In the genomic region with DNA sequence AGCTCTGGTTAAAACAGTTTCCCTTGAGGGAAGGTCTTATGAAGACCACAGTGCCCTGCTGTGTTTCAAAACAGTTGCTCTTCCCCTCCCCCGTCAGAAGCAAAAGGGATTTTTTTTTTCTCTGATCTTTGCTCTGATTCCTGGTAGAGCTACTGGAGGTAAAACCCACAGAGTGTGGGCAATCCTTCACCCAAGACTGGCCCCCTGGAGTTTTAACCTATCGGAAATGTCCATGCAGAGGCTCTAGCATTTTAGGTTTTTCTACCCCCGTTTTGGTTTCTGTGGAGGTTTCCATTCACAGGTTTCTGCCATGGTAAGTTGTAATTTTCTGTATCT, we compare ENCODE assay signal across 1 cellular context.
TF ChIP-seq lines count a peak whose summit lies in the region.

No MANE protein-coding gene starts in this region.

TF ChIP-seq in GM23338, 12 proteins besides CTCF, POLR2A, EP300 and RAD21 (continued from another document):
- TF ChIP-seq, protein P1, sequence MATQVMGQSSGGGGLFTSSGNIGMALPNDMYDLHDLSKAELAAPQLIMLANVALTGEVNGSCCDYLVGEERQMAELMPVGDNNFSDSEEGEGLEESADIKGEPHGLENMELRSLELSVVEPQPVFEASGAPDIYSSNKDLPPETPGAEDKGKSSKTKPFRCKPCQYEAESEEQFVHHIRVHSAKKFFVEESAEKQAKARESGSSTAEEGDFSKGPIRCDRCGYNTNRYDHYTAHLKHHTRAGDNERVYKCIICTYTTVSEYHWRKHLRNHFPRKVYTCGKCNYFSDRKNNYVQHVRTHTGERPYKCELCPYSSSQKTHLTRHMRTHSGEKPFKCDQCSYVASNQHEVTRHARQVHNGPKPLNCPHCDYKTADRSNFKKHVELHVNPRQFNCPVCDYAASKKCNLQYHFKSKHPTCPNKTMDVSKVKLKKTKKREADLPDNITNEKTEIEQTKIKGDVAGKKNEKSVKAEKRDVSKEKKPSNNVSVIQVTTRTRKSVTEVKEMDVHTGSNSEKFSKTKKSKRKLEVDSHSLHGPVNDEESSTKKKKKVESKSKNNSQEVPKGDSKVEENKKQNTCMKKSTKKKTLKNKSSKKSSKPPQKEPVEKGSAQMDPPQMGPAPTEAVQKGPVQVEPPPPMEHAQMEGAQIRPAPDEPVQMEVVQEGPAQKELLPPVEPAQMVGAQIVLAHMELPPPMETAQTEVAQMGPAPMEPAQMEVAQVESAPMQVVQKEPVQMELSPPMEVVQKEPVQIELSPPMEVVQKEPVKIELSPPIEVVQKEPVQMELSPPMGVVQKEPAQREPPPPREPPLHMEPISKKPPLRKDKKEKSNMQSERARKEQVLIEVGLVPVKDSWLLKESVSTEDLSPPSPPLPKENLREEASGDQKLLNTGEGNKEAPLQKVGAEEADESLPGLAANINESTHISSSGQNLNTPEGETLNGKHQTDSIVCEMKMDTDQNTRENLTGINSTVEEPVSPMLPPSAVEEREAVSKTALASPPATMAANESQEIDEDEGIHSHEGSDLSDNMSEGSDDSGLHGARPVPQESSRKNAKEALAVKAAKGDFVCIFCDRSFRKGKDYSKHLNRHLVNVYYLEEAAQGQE (IDR thresholded peaks at IDR 0.05; ENCODE audit: unreplicated experiment): no peak
